Comparison of ENCODE assay signal across 24 cellular contexts in genomic region chr1:226417830-226418546, GRCh38.
"Had no signal": no experiment of that assay in that cellular context is flagged by ENCODE, and none has a peak within 500 bp of the region (broad histone marks: within the 10 kb centered on the region; RNA-seq: fewer than 3 reads in every experiment).

No MANE protein-coding gene starts in this region.

- H3K36me3 Mint-ChIP-seq: activated CD4-positive, alpha-beta memory T cell treated with anti-CD3 and anti-CD28 coated beads for 36 hours; activated naive CD8-positive, alpha-beta T cell treated with anti-CD3 and anti-CD28 coated beads, Interleukin-2, amount 10 ng/mL, durations not matched to agents 7 days and 5 days; natural killer cell had no signal

- H3K9me3 Mint-ChIP-seq: activated B cell treated with CpG ODN at 0.5 μM for 24 hours; activated CD4-positive, alpha-beta memory T cell treated with anti-CD3 and anti-CD28 coated beads for 36 hours; activated naive CD8-positive, alpha-beta T cell treated with anti-CD3 and anti-CD28 coated beads, Interleukin-2, amount 10 ng/mL, durations not matched to agents 7 days and 5 days; dendritic cell treated with granulocyte-macrophage colony-stimulating factor and Interleukin-4, amounts not matched to agents 40 ng/mL and 50 ng/mL, for 4 days; natural killer cell; stimulated activated naive CD8-positive, alpha-beta T cell treated with anti-CD3 and anti-CD28 coated beads, Interleukin-15, amount 100 ng/mL, for 72 hours; T-helper 1 cell treated with Interleukin-12 subunit alpha and Interleukin-12 subunit beta and Interleukin-4 antibody, amounts not matched to agents 30 μg/mL and 1 μg/mL, for 36 hours had no signal

- H3K27me3 Mint-ChIP-seq: activated B cell treated with CpG ODN at 0.5 μM for 24 hours; stimulated activated naive CD8-positive, alpha-beta T cell treated with anti-CD3 and anti-CD28 coated beads, Interleukin-15, amount 100 ng/mL, for 72 hours had no signal

- H3K4me3 Mint-ChIP-seq: activated B cell treated with CpG ODN at 0.5 μM for 24 hours; activated CD4-positive, alpha-beta memory T cell treated with anti-CD3 and anti-CD28 coated beads for 36 hours; activated naive CD8-positive, alpha-beta T cell treated with anti-CD3 and anti-CD28 coated beads, Interleukin-2, amount 10 ng/mL, durations not matched to agents 7 days and 5 days; dendritic cell treated with granulocyte-macrophage colony-stimulating factor and Interleukin-4, amounts not matched to agents 40 ng/mL and 50 ng/mL, for 4 days; natural killer cell; stimulated activated naive CD8-positive, alpha-beta T cell treated with anti-CD3 and anti-CD28 coated beads, Interleukin-15, amount 100 ng/mL, for 72 hours; T-helper 1 cell treated with Interleukin-12 subunit alpha and Interleukin-12 subunit beta and Interleukin-4 antibody, amounts not matched to agents 30 μg/mL and 1 μg/mL, for 36 hours had no signal

- ATAC-seq: esophagus mucosa; left lung; natural killer cell; psoas muscle; stimulated activated naive CD8-positive, alpha-beta T cell treated with anti-CD3 and anti-CD28 coated beads, Interleukin-15, amount 100 ng/mL, for 72 hours had no signal

- H3K27ac ChIP-seq: left lung, psoas muscle, right atrium auricular region, tibial artery had no signal

- H3K27ac Mint-ChIP-seq: activated B cell treated with CpG ODN at 0.5 μM for 24 hours; activated CD4-positive, alpha-beta memory T cell treated with anti-CD3 and anti-CD28 coated beads for 36 hours; activated naive CD8-positive, alpha-beta T cell treated with anti-CD3 and anti-CD28 coated beads, Interleukin-2, amount 10 ng/mL, durations not matched to agents 7 days and 5 days; dendritic cell treated with granulocyte-macrophage colony-stimulating factor and Interleukin-4, amounts not matched to agents 40 ng/mL and 50 ng/mL, for 4 days; natural killer cell; T-helper 1 cell treated with Interleukin-12 subunit alpha and Interleukin-12 subunit beta and Interleukin-4 antibody, amounts not matched to agents 30 μg/mL and 1 μg/mL, for 36 hours had no signal

- H3K9me3 ChIP-seq: left lung, psoas muscle, right atrium auricular region, tibial artery had no signal

- H3K4me3 ChIP-seq: left lung, lung, psoas muscle, right atrium auricular region, tibial artery had no signal

- H3K4me1 ChIP-seq: left lung, psoas muscle, right atrium auricular region, tibial artery had no signal

- H3K36me3 ChIP-seq: left lung, right atrium auricular region, tibial artery had no signal

- H3K4me1 Mint-ChIP-seq: activated B cell treated with CpG ODN at 0.5 μM for 24 hours, natural killer cell had no signal

- H3K27me3 ChIP-seq: left lung, right atrium auricular region, tibial artery had no signal

- DNase-seq: activated B cell treated with CpG ODN at 0.5 μM for 24 hours; activated CD4-positive, alpha-beta memory T cell treated with anti-CD3 and anti-CD28 coated beads for 36 hours; activated CD4-positive, alpha-beta T cell treated with anti-CD3 and anti-CD28 coated beads for 4 hours; activated naive CD4-positive, alpha-beta T cell treated with Interleukin-2 at 50 U/mL for 16 hours; activated naive CD8-positive, alpha-beta T cell treated with anti-CD3 and anti-CD28 coated beads, Interleukin-2, amount 10 ng/mL, durations not matched to agents 7 days and 5 days; activated T-cell treated with anti-CD3 and anti-CD28 coated beads, Interleukin-2, amount 50 U/mL, for 1 hour; amniotic stem cell; effector CD8-positive, alpha-beta T cell; foreskin melanocyte; hippocampal formation; kidney glomerular epithelial cell; left lung; natural killer cell; psoas muscle; stimulated activated CD4-positive, alpha-beta T cell treated with anti-CD3 and anti-CD28 coated beads, Interleukin-12 subunit alpha, Interleukin-12 subunit beta, amount 100 ng/mL, for 4 hours; stimulated activated CD4-positive, alpha-beta T cell treated with anti-CD3 and anti-CD28 coated beads, Interleukin-4, amount 100 ng/mL, for 4 hours; stimulated activated naive CD8-positive, alpha-beta T cell treated with anti-CD3 and anti-CD28 coated beads, Interleukin-15, amount 100 ng/mL, for 72 hours; T1000; tibial artery had no signal
